ENCODE assay signal across 8 cellular contexts in genomic region chr9:129413537-129414376, GRCh38.
DNase-seq lines count a peak whose midpoint lies in the region; ATAC-seq, FAIRE-seq and TF ChIP-seq lines count a peak whose summit lies in the region.

No MANE protein-coding gene starts in this region.

- H3K9me3 Mint-ChIP-seq in WTC11, result peaks cover 13% of the 10 kb centered on the region

- H3K36me3 Mint-ChIP-seq in WTC11, result peaks cover 10% of the 10 kb centered on the region

- no peak for TF ChIP-seq CTCF in AG04450 (IDR thresholded peaks at IDR 0.05; ENCODE audit: low read depth, low read length)
- TF ChIP-seq CTCF in WTC11 (IDR thresholded peaks at IDR 0.05), result no peak
- TF ChIP-seq CTCF in bronchial epithelial cell (IDR thresholded peaks at IDR 0.05; ENCODE audit: insufficient read depth, low read length, severe bottlenecking), result no peak

- CTCF ChIA-PET in AG04450 (lab: Charles Lee) (no interaction called here), WTC11 (lab: Charles Lee) (interaction anchor here (1.3 kb wide), 1 partner anchor 271 kb away, joined by 3 read pairs; no protein-coding TSS in a partner anchor)

- H3K4me1 Mint-ChIP-seq in WTC11, result peaks cover 15% of the 10 kb centered on the region

- peak overlapping the region; percentile 69 for H3K4me3 Mint-ChIP-seq in WTC11

- H3K27ac ChIP-seq in AG04450 (ENCODE audit: low read depth, low read length) (peak overlapping the region; percentile 97), small intestine (ENCODE audit: low read depth in 1 of 2, low read length in 1 of 2) (peak overlapping the region; percentile 80 to 98)

- peaks cover 8 to 9% of the 10 kb centered on the region in 2 donors for H3K4me1 ChIP-seq in small intestine (ENCODE audit: control insufficient read depth in 2 of 2, insufficient read depth in 1 of 2, low read depth in 1 of 2, low read length in 1 of 2)

- peak overlapping the region; percentile 53 for H3K4me3 ChIP-seq in AG04450 (ENCODE audit: low read depth, low read length)
- peak overlapping the region; percentile 63 for H3K4me3 ChIP-seq in bronchial epithelial cell (ENCODE audit: low read depth, low read length)
- peak overlapping the region; percentile 57 to 65 for H3K4me3 ChIP-seq in small intestine (ENCODE audit: low read depth in 1 of 2, low read length in 2 of 2)

- peaks cover 5% of the 10 kb centered on the region for H3K9me3 ChIP-seq in AG04450 (ENCODE audit: control insufficient read depth, insufficient read depth, low read length)
- H3K9me3 ChIP-seq in small intestine (ENCODE audit: control insufficient read depth, low read depth), result no peaks in the 10 kb centered on the region

- ATAC-seq in HG03159 (IDR thresholded peaks at IDR 0.05; ENCODE audit: unreplicated experiment), result peak; percentile 81
- ATAC-seq in WTC11, result peak; percentile 81

- H3K36me3 ChIP-seq in bronchial epithelial cell (ENCODE audit: control insufficient read depth, insufficient read depth, low read length) (no peaks in the 10 kb centered on the region), small intestine (ENCODE audit: control insufficient read depth in 2 of 2, insufficient read depth in 2 of 2, low read length in 2 of 2) (no peaks in the 10 kb centered on the region)

- POLR2A ChIA-PET in AG04450 (lab: Yijun Ruan, JAX), result no interaction called here
- POLR2A ChIA-PET in WTC11 (lab: Charles Lee), result interaction anchor here (1.7 kb wide), 1 partner anchor 47 kb away, joined by 4 read pairs; no protein-coding TSS in a partner anchor

- H3K27me3 ChIP-seq in AG04450 (ENCODE audit: control insufficient read depth, insufficient read depth, low read length), result no peaks in the 10 kb centered on the region
- no peaks in the 10 kb centered on the region for H3K27me3 ChIP-seq in bronchial epithelial cell (ENCODE audit: control insufficient read depth, insufficient read depth, low read length)
- H3K27me3 ChIP-seq in small intestine (ENCODE audit: control insufficient read depth in 2 of 2, insufficient read depth in 2 of 2, low read length in 2 of 2), result no peaks in the 10 kb centered on the region

- FAIRE-seq in bronchial epithelial cell (lab: Jason Lieb, UNC), result no peak
- FAIRE-seq in small intestine (lab: Jason Lieb, UNC), result no peak

- H3K27me3 Mint-ChIP-seq in WTC11 (ENCODE audit: low read depth), result peaks cover 5% of the 10 kb centered on the region

- peak; percentile 87 for DNase-seq in AG04450 (ENCODE audit: low read depth, low spot score)
- peak; percentile 91 for DNase-seq in NCI-H2227 treated with DMSO at 0.1 percent for 48 hours (lab: John Stamatoyannopoulos, UW)
- peak; percentile 97 for DNase-seq in WTC11 (ENCODE audit: low spot score)
- peak; percentile 78 for DNase-seq in bronchial epithelial cell (ENCODE audit: low read depth)
- DNase-seq in iPS-NIHi7 (ENCODE audit: extremely low spot score), result peak; percentile 97
- peak; percentile 95 for DNase-seq in small intestine

- in situ Hi-C loops in GM18951 (cut with MboI; ENCODE audit: low sequenced_read_pairs, unreplicated experiment), result no loop called here

- WGBS in small intestine, 3 donors, result 1% methylated on average over 48 to 84 of the region's 84 CpGs

- peak; percentile 75 for TF ChIP-seq POLR2A in GM18951 (IDR thresholded peaks at IDR 0.05; ENCODE audit: extremely low read depth, insufficient read depth, insufficient read length)

- H3K27ac Mint-ChIP-seq in WTC11, result peak overlapping the region; percentile 74

TF ChIP-seq in WTC11, 78 proteins besides CTCF, POLR2A, EP300 and RAD21 (continues in another document):
- TF ChIP-seq GRHL2 (CRISPR knock-in tag; IDR thresholded peaks at IDR 0.05; ENCODE audit: insufficient replicate concordance, severe bottlenecking), result no peak
- TF ChIP-seq RORB (CRISPR knock-in tag; IDR thresholded peaks at IDR 0.05), result no peak
- peak; percentile 66 for TF ChIP-seq ETV6 (CRISPR knock-in tag; IDR thresholded peaks at IDR 0.05)
- TF ChIP-seq ERG (CRISPR knock-in tag; IDR thresholded peaks at IDR 0.05), result no peak
- TF ChIP-seq ATF3 (CRISPR knock-in tag; conservative IDR thresholded peaks at IDR 0.05), result no peak
- TF ChIP-seq ZNF512 (CRISPR knock-in tag; IDR thresholded peaks at IDR 0.05; ENCODE audit: borderline replicate concordance), result no peak
- TF ChIP-seq USF2 (CRISPR knock-in tag; IDR thresholded peaks at IDR 0.05), result peak; percentile 66
- no peak for TF ChIP-seq SP1 (CRISPR knock-in tag; conservative IDR thresholded peaks at IDR 0.05)
- no peak for TF ChIP-seq TEAD1 (CRISPR knock-in tag; IDR thresholded peaks at IDR 0.05)
- TF ChIP-seq STAT6 (CRISPR knock-in tag; conservative IDR thresholded peaks at IDR 0.05; ENCODE audit: low read depth), result no peak
- no peak for TF ChIP-seq CDX4 (CRISPR knock-in tag; IDR thresholded peaks at IDR 0.05; ENCODE audit: borderline replicate concordance)
- TF ChIP-seq JUN (CRISPR knock-in tag; IDR thresholded peaks at IDR 0.05), result no peak
- TF ChIP-seq ZNF423 (CRISPR knock-in tag; IDR thresholded peaks at IDR 0.05), result no peak
- no peak for TF ChIP-seq ATF1 (CRISPR knock-in tag; IDR thresholded peaks at IDR 0.05)

Comparison
In these comparisons a context has a peak if more than half of its experiments do, and no peak if none do; other contexts are left out.
1. Peak in every context shown above with its lines: DNase-seq, ATAC-seq, H3K4me3 ChIP-seq and H3K27ac ChIP-seq.